Comparison of ENCODE assay signal across 21 cellular contexts in genomic region chr12:59937148-59937547, GRCh38.
A peak's percentile ranks its signal among the peaks of the same experiment; 100 is the strongest.
DNase-seq lines count a peak whose midpoint lies in the region; ATAC-seq, FAIRE-seq and TF ChIP-seq lines count a peak whose summit lies in the region.
"Had no signal": no experiment of that assay in that cellular context is flagged by ENCODE, and none has a peak within 500 bp of the region (broad histone marks: within the 10 kb centered on the region; RNA-seq: fewer than 3 reads in every experiment).

No MANE protein-coding gene starts in this region.

- H3K36me3 ChIP-seq in upper lobe of right lung: no peaks in the 10 kb centered on the region

- H3K4me1 ChIP-seq in upper lobe of right lung: no peaks in the 10 kb centered on the region

- TF ChIP-seq CTCF in upper lobe of right lung (IDR thresholded peaks at IDR 0.05): no peak

- no peak overlapping the region for H3K4me3 ChIP-seq in upper lobe of right lung
- H3K4me3 ChIP-seq: K562, SK-N-MC had no signal

- ATAC-seq in upper lobe of right lung (no peak), GM21529 (IDR thresholded peaks at IDR 0.05; ENCODE audit: unreplicated experiment) (no peak)
- ATAC-seq: K562, Panc1, Right ventricle myocardium inferior had no signal

- H3K27me3 ChIP-seq in upper lobe of right lung: no peaks in the 10 kb centered on the region

- intact Hi-C loops in upper lobe of right lung (cut with DNase I): no loop called here

- FAIRE-seq in GM12891 (lab: Jason Lieb, UNC): no peak
- FAIRE-seq: A204.1, GM18507, H54, K562 had no signal

- H3K27ac ChIP-seq in upper lobe of right lung: no peak overlapping the region
- H3K27ac ChIP-seq: SK-N-MC had no signal

- in situ Hi-C loops in ACHN (cut with HindIII; ENCODE audit: low pct_ligation_motif_present, low pct_unique_long_range_greater_than_20kb, low sequenced_read_pairs): no loop called here

- peak; percentile 50 for DNase-seq in ACHN
- DNase-seq in EL: peak; percentile 57
- peak; percentile 2 for DNase-seq in NCI-H69 (lab: John Stamatoyannopoulos, UW)
- peak; percentile 40 for DNase-seq in glomerular visceral epithelial cell (ENCODE audit: extremely low spot score)
- DNase-seq in upper lobe of right lung: no peak
- DNase-seq in GM12891 (ENCODE audit: insufficient read length, low spot score): no peak
- DNase-seq in OCI-M2 (lab: John Stamatoyannopoulos, UW; ENCODE audit: unreplicated experiment): no peak
- DNase-seq: CD4-positive, CD25-positive, alpha-beta regulatory T cell; MV-4-11; NCI-H1417 treated with DMSO at 0.1 percent for 48 hours; NCI-H1930; T-helper 1 cell had no signal

- no peak for TF ChIP-seq POLR2A in GM12891 (IDR thresholded peaks at IDR 0.05; ENCODE audit: low read depth, low read length)

- no peaks in the 10 kb centered on the region for H3K9me3 ChIP-seq in upper lobe of right lung
- H3K9me3 ChIP-seq: Caco-2 had no signal

TF ChIP-seq in GM12891, 5 proteins besides CTCF, POLR2A, EP300 and RAD21:
- TF ChIP-seq POU2F2 (IDR thresholded peaks at IDR 0.05; ENCODE audit: low read depth, low read length) (no peak), TAF1 (IDR thresholded peaks at IDR 0.05; ENCODE audit: low read depth, low read length) (no peak), POLR2AphosphoS5 (IDR thresholded peaks at IDR 0.05; ENCODE audit: low read depth, low read length) (no peak), SPI1 (IDR thresholded peaks at IDR 0.05; ENCODE audit: low read depth, low read length) (no peak), PAX5 (IDR thresholded peaks at IDR 0.05; ENCODE audit: insufficient read depth, low read length, severe bottlenecking) (no peak)
TF ChIP-seq in GM12891: peak in this region for 0.

Comparison
In these comparisons a context has a peak if more than half of its experiments do, and no peak if none do; other contexts are left out.
1. DNase-seq: peak in ACHN (single experiment), EL (single experiment), NCI-H69 (single experiment) and glomerular visceral epithelial cell (single experiment); none in upper lobe of right lung (single experiment), GM12891 (single experiment) and OCI-M2 (single experiment).